Comparison of ENCODE assay signal across 8 cellular contexts in the genomic region with DNA sequence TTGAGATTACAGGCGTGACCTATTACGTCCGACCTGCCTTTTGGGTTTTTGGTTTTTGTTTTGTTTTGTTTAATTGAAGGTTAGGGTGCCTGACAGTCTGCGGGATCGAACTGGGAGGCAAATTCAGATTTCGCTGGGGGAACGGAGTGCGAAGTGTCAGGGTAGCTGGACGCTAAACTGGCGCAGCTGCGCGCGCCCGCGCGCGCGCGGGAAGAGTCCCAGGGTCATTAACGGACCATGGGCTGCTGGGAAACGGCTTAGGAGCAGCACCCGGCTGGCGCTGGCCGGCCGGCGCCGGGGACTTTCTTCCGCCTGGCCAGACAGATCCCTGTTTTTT.
DNase-seq lines count a peak whose midpoint lies in the region; ATAC-seq lines count a peak whose summit lies in the region.

No MANE protein-coding gene starts in this region.

- peak; percentile 63 for DNase-seq in GF-D8 (lab: John Stamatoyannopoulos, UW)
- peak; percentile 91 for DNase-seq in NCI-H345 treated with DMSO at 0.1 percent for 48 hours (lab: John Stamatoyannopoulos, UW; ENCODE audit: unreplicated experiment)
- DNase-seq in activated CD4-positive, CD25-positive, alpha-beta regulatory T cell treated with anti-CD3 and anti-CD28 coated beads, Interleukin-2, amount 50 U/mL, for 72 hours = peak; percentile 75
- DNase-seq in epidermal melanocyte (ENCODE audit: insufficient read length, low spot score) = peak; percentile 93
- peak; percentile 94 for DNase-seq in midbrain (lab: John Stamatoyannopoulos, UW)
- DNase-seq in stimulated activated naive CD4-positive, alpha-beta T cell (lab: John Stamatoyannopoulos, UW) = peak; percentile 44 to 85 (median 64)
- DNase-seq in pons (ENCODE audit: low spot score) = no peak

- peak; percentile 34 for ATAC-seq in HG02973 (IDR thresholded peaks at IDR 0.05; ENCODE audit: unreplicated experiment)
